In genomic region chr22:43969021-43969878, GRCh38 we compare ENCODE assay signal across 1 cellular context.
TF ChIP-seq lines count a peak whose summit lies in the region.

No MANE protein-coding gene starts in this region.

TF ChIP-seq in K562, 482 proteins besides CTCF, POLR2A, EP300 and RAD21 (continued from another document and continues in another):
- TF ChIP-seq, protein P1, sequence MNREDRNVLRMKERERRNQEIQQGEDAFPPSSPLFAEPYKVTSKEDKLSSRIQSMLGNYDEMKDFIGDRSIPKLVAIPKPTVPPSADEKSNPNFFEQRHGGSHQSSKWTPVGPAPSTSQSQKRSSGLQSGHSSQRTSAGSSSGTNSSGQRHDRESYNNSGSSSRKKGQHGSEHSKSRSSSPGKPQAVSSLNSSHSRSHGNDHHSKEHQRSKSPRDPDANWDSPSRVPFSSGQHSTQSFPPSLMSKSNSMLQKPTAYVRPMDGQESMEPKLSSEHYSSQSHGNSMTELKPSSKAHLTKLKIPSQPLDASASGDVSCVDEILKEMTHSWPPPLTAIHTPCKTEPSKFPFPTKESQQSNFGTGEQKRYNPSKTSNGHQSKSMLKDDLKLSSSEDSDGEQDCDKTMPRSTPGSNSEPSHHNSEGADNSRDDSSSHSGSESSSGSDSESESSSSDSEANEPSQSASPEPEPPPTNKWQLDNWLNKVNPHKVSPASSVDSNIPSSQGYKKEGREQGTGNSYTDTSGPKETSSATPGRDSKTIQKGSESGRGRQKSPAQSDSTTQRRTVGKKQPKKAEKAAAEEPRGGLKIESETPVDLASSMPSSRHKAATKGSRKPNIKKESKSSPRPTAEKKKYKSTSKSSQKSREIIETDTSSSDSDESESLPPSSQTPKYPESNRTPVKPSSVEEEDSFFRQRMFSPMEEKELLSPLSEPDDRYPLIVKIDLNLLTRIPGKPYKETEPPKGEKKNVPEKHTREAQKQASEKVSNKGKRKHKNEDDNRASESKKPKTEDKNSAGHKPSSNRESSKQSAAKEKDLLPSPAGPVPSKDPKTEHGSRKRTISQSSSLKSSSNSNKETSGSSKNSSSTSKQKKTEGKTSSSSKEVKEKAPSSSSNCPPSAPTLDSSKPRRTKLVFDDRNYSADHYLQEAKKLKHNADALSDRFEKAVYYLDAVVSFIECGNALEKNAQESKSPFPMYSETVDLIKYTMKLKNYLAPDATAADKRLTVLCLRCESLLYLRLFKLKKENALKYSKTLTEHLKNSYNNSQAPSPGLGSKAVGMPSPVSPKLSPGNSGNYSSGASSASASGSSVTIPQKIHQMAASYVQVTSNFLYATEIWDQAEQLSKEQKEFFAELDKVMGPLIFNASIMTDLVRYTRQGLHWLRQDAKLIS (CRISPR knock-in tag; IDR thresholded peaks at IDR 0.05), result no peak
- TF ChIP-seq MEIS2 (IDR thresholded peaks at IDR 0.05; ENCODE audit: partially characterized antibody) (no peak), KLF13 (tag; IDR thresholded peaks at IDR 0.05; ENCODE audit: borderline replicate concordance, low read depth) (no peak), ZNF224 (CRISPR knock-in tag; IDR thresholded peaks at IDR 0.05) (no peak), PHF20 (IDR thresholded peaks at IDR 0.05; ENCODE audit: partially characterized antibody) (no peak), MXD1 (CRISPR knock-in tag; IDR thresholded peaks at IDR 0.05; ENCODE audit: borderline replicate concordance, poor library complexity, severe bottlenecking) (no peak), POLR2G (IDR thresholded peaks at IDR 0.05; ENCODE audit: low read depth, low read length) (no peak), RAD51 (IDR thresholded peaks at IDR 0.05; ENCODE audit: borderline replicate concordance, low read depth) (no peak), DIDO1 (tag; IDR thresholded peaks at IDR 0.05; ENCODE audit: low read depth) (no peak), UBTF (IDR thresholded peaks at IDR 0.05; ENCODE audit: borderline replicate concordance in 1 of 2, low read depth in 2 of 2, low read length in 2 of 2) (no peak), CHCHD3 (CRISPR knock-in tag; IDR thresholded peaks at IDR 0.05) (no peak), SP1 (CRISPR knock-in tag; IDR thresholded peaks at IDR 0.05) (no peak), PCBP1 (IDR thresholded peaks at IDR 0.05; ENCODE audit: low read depth, low read length, poor library complexity, severe bottlenecking) (no peak), FOXJ3 (CRISPR knock-in tag; IDR thresholded peaks at IDR 0.05) (no peak), PHB (CRISPR knock-in tag; IDR thresholded peaks at IDR 0.05) (no peak), C11orf30 (IDR thresholded peaks at IDR 0.05; ENCODE audit: low read depth) (no peak), ZBED1 (IDR thresholded peaks at IDR 0.05) (no peak), YBX1 (IDR thresholded peaks at IDR 0.05) (no peak), ZNF583 (CRISPR knock-in tag; IDR thresholded peaks at IDR 0.05) (no peak; the same call in 1 of the 2 replicates), SIX5 (IDR thresholded peaks at IDR 0.05; ENCODE audit: borderline replicate concordance in 1 of 2, insufficient read depth in 1 of 2, low read depth in 1 of 2, low read length in 2 of 2) (no peak), ETV5 (CRISPR knock-in tag; IDR thresholded peaks at IDR 0.05; ENCODE audit: low read depth) (no peak), PHTF2 (CRISPR knock-in tag; IDR thresholded peaks at IDR 0.05) (no peak), ZNF764 (CRISPR knock-in tag; IDR thresholded peaks at IDR 0.05; ENCODE audit: low read depth) (no peak), POU5F1 (IDR thresholded peaks at IDR 0.05; ENCODE audit: borderline replicate concordance, low read depth, low read length, partially characterized antibody) (no peak), CHD2 (IDR thresholded peaks at IDR 0.05; ENCODE audit: low read depth, low read length) (no peak), HDGF (IDR thresholded peaks at IDR 0.05) (peak; percentile 80), RFX5 (IDR thresholded peaks at IDR 0.05; ENCODE audit: low read depth, low read length) (no peak), ZNF589 (CRISPR knock-in tag; IDR thresholded peaks at IDR 0.05; ENCODE audit: low read depth) (no peak), MAFF (IDR thresholded peaks at IDR 0.05; ENCODE audit: low read length) (no peak), RBM17 (IDR thresholded peaks at IDR 0.05; ENCODE audit: borderline replicate concordance, low read depth, low read length) (no peak), REST (CRISPR knock-in tag; IDR thresholded peaks at IDR 0.05; ENCODE audit: low read depth) (no peak), FOXK1 (CRISPR knock-in tag; IDR thresholded peaks at IDR 0.05; ENCODE audit: borderline replicate concordance) (no peak), POLR3A (IDR thresholded peaks at IDR 0.05; ENCODE audit: borderline replicate concordance, extremely low read depth, insufficient read depth, insufficient read length) (no peak), SMC3 (conservative IDR thresholded peaks at IDR 0.05; ENCODE audit: insufficient read depth, low read depth, low read length) (no peak), MEF2D (tag; conservative IDR thresholded peaks at IDR 0.05; ENCODE audit: low read depth) (no peak)
- TF ChIP-seq, protein P2, sequence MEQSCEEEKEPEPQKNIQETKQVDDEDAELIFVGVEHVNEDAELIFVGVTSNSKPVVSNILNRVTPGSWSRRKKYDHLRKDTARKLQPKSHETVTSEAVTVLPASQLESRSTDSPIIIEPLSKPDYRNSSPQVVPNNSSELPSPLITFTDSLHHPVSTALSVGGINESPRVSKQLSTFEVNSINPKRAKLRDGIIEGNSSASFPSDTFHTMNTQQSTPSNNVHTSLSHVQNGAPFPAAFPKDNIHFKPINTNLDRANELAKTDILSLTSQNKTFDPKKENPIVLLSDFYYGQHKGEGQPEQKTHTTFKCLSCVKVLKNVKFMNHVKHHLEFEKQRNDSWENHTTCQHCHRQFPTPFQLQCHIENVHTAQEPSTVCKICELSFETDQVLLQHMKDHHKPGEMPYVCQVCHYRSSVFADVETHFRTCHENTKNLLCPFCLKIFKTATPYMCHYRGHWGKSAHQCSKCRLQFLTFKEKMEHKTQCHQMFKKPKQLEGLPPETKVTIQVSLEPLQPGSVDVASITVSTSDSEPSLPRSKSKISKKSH (CRISPR knock-in tag; IDR thresholded peaks at IDR 0.05), result no peak
- TF ChIP-seq, protein P3, sequence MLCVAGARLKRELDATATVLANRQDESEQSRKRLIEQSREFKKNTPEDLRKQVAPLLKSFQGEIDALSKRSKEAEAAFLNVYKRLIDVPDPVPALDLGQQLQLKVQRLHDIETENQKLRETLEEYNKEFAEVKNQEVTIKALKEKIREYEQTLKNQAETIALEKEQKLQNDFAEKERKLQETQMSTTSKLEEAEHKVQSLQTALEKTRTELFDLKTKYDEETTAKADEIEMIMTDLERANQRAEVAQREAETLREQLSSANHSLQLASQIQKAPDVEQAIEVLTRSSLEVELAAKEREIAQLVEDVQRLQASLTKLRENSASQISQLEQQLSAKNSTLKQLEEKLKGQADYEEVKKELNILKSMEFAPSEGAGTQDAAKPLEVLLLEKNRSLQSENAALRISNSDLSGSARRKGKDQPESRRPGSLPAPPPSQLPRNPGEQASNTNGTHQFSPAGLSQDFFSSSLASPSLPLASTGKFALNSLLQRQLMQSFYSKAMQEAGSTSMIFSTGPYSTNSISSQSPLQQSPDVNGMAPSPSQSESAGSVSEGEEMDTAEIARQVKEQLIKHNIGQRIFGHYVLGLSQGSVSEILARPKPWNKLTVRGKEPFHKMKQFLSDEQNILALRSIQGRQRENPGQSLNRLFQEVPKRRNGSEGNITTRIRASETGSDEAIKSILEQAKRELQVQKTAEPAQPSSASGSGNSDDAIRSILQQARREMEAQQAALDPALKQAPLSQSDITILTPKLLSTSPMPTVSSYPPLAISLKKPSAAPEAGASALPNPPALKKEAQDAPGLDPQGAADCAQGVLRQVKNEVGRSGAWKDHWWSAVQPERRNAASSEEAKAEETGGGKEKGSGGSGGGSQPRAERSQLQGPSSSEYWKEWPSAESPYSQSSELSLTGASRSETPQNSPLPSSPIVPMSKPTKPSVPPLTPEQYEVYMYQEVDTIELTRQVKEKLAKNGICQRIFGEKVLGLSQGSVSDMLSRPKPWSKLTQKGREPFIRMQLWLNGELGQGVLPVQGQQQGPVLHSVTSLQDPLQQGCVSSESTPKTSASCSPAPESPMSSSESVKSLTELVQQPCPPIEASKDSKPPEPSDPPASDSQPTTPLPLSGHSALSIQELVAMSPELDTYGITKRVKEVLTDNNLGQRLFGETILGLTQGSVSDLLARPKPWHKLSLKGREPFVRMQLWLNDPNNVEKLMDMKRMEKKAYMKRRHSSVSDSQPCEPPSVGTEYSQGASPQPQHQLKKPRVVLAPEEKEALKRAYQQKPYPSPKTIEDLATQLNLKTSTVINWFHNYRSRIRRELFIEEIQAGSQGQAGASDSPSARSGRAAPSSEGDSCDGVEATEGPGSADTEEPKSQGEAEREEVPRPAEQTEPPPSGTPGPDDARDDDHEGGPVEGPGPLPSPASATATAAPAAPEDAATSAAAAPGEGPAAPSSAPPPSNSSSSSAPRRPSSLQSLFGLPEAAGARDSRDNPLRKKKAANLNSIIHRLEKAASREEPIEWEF (CRISPR knock-in tag; IDR thresholded peaks at IDR 0.05), result no peak
- TF ChIP-seq, protein P4, sequence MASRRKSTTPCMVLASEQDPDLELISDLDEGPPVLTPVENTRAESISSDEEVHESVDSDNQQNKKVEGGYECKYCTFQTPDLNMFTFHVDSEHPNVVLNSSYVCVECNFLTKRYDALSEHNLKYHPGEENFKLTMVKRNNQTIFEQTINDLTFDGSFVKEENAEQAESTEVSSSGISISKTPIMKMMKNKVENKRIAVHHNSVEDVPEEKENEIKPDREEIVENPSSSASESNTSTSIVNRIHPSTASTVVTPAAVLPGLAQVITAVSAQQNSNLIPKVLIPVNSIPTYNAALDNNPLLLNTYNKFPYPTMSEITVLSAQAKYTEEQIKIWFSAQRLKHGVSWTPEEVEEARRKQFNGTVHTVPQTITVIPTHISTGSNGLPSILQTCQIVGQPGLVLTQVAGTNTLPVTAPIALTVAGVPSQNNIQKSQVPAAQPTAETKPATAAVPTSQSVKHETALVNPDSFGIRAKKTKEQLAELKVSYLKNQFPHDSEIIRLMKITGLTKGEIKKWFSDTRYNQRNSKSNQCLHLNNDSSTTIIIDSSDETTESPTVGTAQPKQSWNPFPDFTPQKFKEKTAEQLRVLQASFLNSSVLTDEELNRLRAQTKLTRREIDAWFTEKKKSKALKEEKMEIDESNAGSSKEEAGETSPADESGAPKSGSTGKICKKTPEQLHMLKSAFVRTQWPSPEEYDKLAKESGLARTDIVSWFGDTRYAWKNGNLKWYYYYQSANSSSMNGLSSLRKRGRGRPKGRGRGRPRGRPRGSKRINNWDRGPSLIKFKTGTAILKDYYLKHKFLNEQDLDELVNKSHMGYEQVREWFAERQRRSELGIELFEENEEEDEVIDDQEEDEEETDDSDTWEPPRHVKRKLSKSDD (conservative IDR thresholded peaks at IDR 0.05; ENCODE audit: low read length), result no peak
